ENCODE assay signal across 23 cellular contexts in genomic region chr12:107487011-107487680, GRCh38.
DNase-seq lines count a peak whose midpoint lies in the region; ATAC-seq and TF ChIP-seq lines count a peak whose summit lies in the region.
"Had no signal": no experiment of that assay in that cellular context is flagged by ENCODE, and none has a peak within 500 bp of the region (broad histone marks: within the 10 kb centered on the region; RNA-seq: fewer than 3 reads in every experiment).

No MANE protein-coding gene starts in this region.

- no peaks in the 10 kb centered on the region for H3K36me3 Mint-ChIP-seq in MCF 10A (ENCODE audit: insufficient read depth, unreplicated experiment)

- ATAC-seq in lower lobe of right lung (peak; percentile 27 to 59), upper lobe of right lung (peak; percentile 52), HG03439 (IDR thresholded peaks at IDR 0.05; ENCODE audit: unreplicated experiment) (no peak)
- ATAC-seq: HepG2, K562, SK-N-SH treated with all-trans-retinoic acid at 6 μM for 48 hours, T-helper 17 cell had no signal

- BruUV-seq in MCF 10A (replicated peaks; lab: Mats Ljungman, UMichigan) (no TSS peak), mammary epithelial cell (replicated peaks; lab: Mats Ljungman, UMichigan) (no TSS peak)

- CTCF ChIA-PET in MCF 10A (lab: Yijun Ruan, JAX) = no interaction called here
- CTCF ChIA-PET in mammary epithelial cell (lab: Charles Lee; ENCODE audit: low non-redundant PET) = no interaction called here

- H3K4me2 ChIP-seq in mammary epithelial cell (ENCODE audit: insufficient read depth, low read depth, low read length) = no peak overlapping the region

- intact Hi-C loops in MCF 10A (cut with micrococcal nuclease) = no loop called here
- intact Hi-C loops in mammary epithelial cell (cut with micrococcal nuclease) = no loop called here
- intact Hi-C loops in lower lobe of right lung (cut with DNase I) = no loop called here
- intact Hi-C loops in upper lobe of right lung (cut with DNase I) = no loop called here

- peak overlapping the region; percentile 37 for H3K27ac Mint-ChIP-seq in MCF 10A (ENCODE audit: low read depth, unreplicated experiment)
- H3K27ac Mint-ChIP-seq: T-helper 17 cell had no signal

- 81% methylated on average over 2 of the region's 2 CpGs for WGBS in mammary epithelial cell (ENCODE audit: low coverage, missing lambda C conversion rate)

- H4K20me1 ChIP-seq in mammary epithelial cell (ENCODE audit: insufficient read depth, low read length) = no peaks in the 10 kb centered on the region

- H3K27ac ChIP-seq in mammary epithelial cell (ENCODE audit: insufficient read depth, low read depth, low read length) (no peak overlapping the region), lower lobe of right lung (no peak overlapping the region), upper lobe of right lung (no peak overlapping the region)

- H3K9me3 ChIP-seq in mammary epithelial cell (replicated peaks; ENCODE audit: insufficient read depth, low read length) = no peaks in the 10 kb centered on the region
- no peaks in the 10 kb centered on the region for H3K9me3 ChIP-seq in lower lobe of right lung
- no peaks in the 10 kb centered on the region for H3K9me3 ChIP-seq in upper lobe of right lung

- POLR2A ChIA-PET in MCF 10A (lab: Yijun Ruan, JAX) = interaction anchor here (0.6 kb wide), 1 partner anchor 691 kb away, joined by 3 read pairs; no protein-coding TSS in a partner anchor

- no peaks in the 10 kb centered on the region for H3K9me3 Mint-ChIP-seq in MCF 10A (ENCODE audit: unreplicated experiment)
- H3K9me3 Mint-ChIP-seq: CD8-positive, alpha-beta memory T cell had no signal

- no peaks in the 10 kb centered on the region for H3K27me3 Mint-ChIP-seq in MCF 10A (ENCODE audit: insufficient read depth, unreplicated experiment)
- H3K27me3 Mint-ChIP-seq: T-helper 17 cell had no signal

- H3K4me3 Mint-ChIP-seq in MCF 10A (ENCODE audit: unreplicated experiment) = no peak overlapping the region
- H3K4me3 Mint-ChIP-seq: T-helper 17 cell had no signal

- TF ChIP-seq CTCF in MCF 10A (IDR thresholded peaks at IDR 0.05; ENCODE audit: unreplicated experiment) = no peak
- no peak for TF ChIP-seq CTCF in mammary epithelial cell (conservative IDR thresholded peaks at IDR 0.05 in 1 of 2, IDR thresholded peaks at IDR 0.05 in 1 of 2; ENCODE audit: extremely low read depth in 1 of 2, insufficient read depth in 1 of 2, low read depth in 1 of 2, low read length in 2 of 2)
- no peak for TF ChIP-seq CTCF in LNCaP clone FGC (IDR thresholded peaks at IDR 0.05; ENCODE audit: control insufficient read depth, extremely low read depth, insufficient read depth)
- TF ChIP-seq CTCF in lower lobe of right lung (IDR thresholded peaks at IDR 0.05) = no peak
- TF ChIP-seq CTCF in upper lobe of right lung (IDR thresholded peaks at IDR 0.05) = no peak

- dilution Hi-C loops in mammary epithelial cell (cut with HindIII; ENCODE audit: low sequenced_read_pairs) = no loop called here

- no peaks in the 10 kb centered on the region for H3K79me2 ChIP-seq in mammary epithelial cell (ENCODE audit: insufficient read depth, low read length)

- peaks cover 21% of the 10 kb centered on the region for H3K4me1 Mint-ChIP-seq in MCF 10A (ENCODE audit: insufficient read depth, unreplicated experiment)

- H3K27me3 ChIP-seq in mammary epithelial cell (ENCODE audit: insufficient read depth, low read length) (no peaks in the 10 kb centered on the region), lower lobe of right lung (ENCODE audit: low read depth) (no peaks in the 10 kb centered on the region), upper lobe of right lung (no peaks in the 10 kb centered on the region)

- no peak overlapping the region for H3K9ac ChIP-seq in mammary epithelial cell (ENCODE audit: insufficient read depth, low read length)

- no peak overlapping the region for H2AFZ ChIP-seq in mammary epithelial cell (ENCODE audit: low read depth, low read length)

- in situ Hi-C loops in mammary epithelial cell (cut with MboI; ENCODE audit: low sequenced_read_pairs in 2 of 2) = no loop called here

- DNase-seq in MCF 10A (ENCODE audit: unreplicated experiment) = no peak
- no peak for DNase-seq in mammary epithelial cell
- peak; percentile 92 for DNase-seq in LNCaP clone FGC (ENCODE audit: low read depth)
- no peak for DNase-seq in lower lobe of right lung
- no peak for DNase-seq in upper lobe of right lung
- DNase-seq in NCI-H128 (lab: John Stamatoyannopoulos, UW; ENCODE audit: unreplicated experiment) = no peak
- no peak for DNase-seq in Kasumi-1 (lab: John Stamatoyannopoulos, UW)
- DNase-seq: C1 segment of cervical spinal cord; CD8-positive, alpha-beta memory T cell; DMS 273 treated with DMSO at 0.1 percent for 48 hours; DND-41; MM.1S; NCI-H1048; NCI-H1417 treated with DMSO at 0.1 percent for 48 hours; NCI-H1694 treated with DMSO at 0.1 percent for 48 hours; NCI-H2107; NCI-H524; NCI-H82; T-helper 17 cell had no signal

- peaks cover 9% of the 10 kb centered on the region for H3K4me1 ChIP-seq in mammary epithelial cell (ENCODE audit: insufficient read depth, low read length)
- peaks cover 8% of the 10 kb centered on the region for H3K4me1 ChIP-seq in lower lobe of right lung
- no peaks in the 10 kb centered on the region for H3K4me1 ChIP-seq in upper lobe of right lung

- H3K36me3 ChIP-seq in mammary epithelial cell (ENCODE audit: insufficient read depth, low read length) (no peaks in the 10 kb centered on the region), lower lobe of right lung (no peaks in the 10 kb centered on the region), upper lobe of right lung (no peaks in the 10 kb centered on the region)

- H3K4me3 ChIP-seq in mammary epithelial cell (replicated peaks in 1 of 3; ENCODE audit: insufficient read depth in 1 of 3, low read depth in 2 of 3, low read length in 3 of 3) (no peak overlapping the region), LNCaP clone FGC (ENCODE audit: low read depth, low read length) (no peak overlapping the region), lower lobe of right lung (no peak overlapping the region), upper lobe of right lung (no peak overlapping the region)
- H3K4me3 ChIP-seq: K562 had no signal
